1 cellular context compared by ENCODE assay signal in genomic region chr15:41850482-41851166, GRCh38.
TF ChIP-seq lines count a peak whose summit lies in the region.

No MANE protein-coding gene starts in this region.

TF ChIP-seq in HepG2, 621 proteins besides CTCF, POLR2A, EP300 and RAD21:
- TF ChIP-seq MYC (CRISPR knock-in tag; IDR thresholded peaks at IDR 0.05; ENCODE audit: borderline replicate concordance) (no peak), AGO1 (IDR thresholded peaks at IDR 0.05; ENCODE audit: low read depth, low read length, poor library complexity, severe bottlenecking) (peak; percentile 76), FOSL2 (CRISPR knock-in tag; IDR thresholded peaks at IDR 0.05) (no peak), AGO2 (optimal IDR thresholded peaks at IDR 0.05; ENCODE audit: low read depth, low read length) (peak; percentile 58), CEBPB (IDR thresholded peaks at IDR 0.05; ENCODE audit: borderline replicate concordance, low read depth, low read length) (peak; percentile 70)
- TF ChIP-seq, protein P1, sequence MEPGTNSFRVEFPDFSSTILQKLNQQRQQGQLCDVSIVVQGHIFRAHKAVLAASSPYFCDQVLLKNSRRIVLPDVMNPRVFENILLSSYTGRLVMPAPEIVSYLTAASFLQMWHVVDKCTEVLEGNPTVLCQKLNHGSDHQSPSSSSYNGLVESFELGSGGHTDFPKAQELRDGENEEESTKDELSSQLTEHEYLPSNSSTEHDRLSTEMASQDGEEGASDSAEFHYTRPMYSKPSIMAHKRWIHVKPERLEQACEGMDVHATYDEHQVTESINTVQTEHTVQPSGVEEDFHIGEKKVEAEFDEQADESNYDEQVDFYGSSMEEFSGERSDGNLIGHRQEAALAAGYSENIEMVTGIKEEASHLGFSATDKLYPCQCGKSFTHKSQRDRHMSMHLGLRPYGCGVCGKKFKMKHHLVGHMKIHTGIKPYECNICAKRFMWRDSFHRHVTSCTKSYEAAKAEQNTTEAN (CRISPR knock-in tag; conservative IDR thresholded peaks at IDR 0.05) = no peak
